In the genomic region with DNA sequence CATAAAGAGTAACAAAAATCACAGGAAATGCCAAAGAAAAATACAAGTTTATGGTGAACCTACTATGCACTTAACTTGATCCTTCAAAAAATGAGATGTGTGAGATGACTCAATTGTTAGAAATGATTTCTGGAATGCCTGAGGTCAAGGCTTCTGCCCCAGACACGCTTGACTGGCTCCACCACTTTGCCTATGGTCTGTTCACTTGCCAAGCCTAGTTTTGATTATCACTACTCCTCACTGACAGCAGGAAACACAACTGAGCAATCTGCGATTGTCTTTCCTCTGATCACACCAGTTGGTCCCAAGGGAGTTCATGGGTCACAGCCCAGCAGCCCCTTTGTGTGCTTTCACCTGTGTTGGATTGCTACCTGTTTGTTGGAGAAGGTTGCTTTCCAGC, we compare ENCODE assay signal across 9 cellular contexts. TPM values are rescaled to one million over a fixed set of nuclear protein-coding genes. Genes with fewer than 3 reads are reported as not detected.
DNase-seq lines count a peak whose midpoint lies in the region; ATAC-seq and TF ChIP-seq lines count a peak whose summit lies in the region.
"Had no signal": no experiment of that assay in that cellular context is flagged by ENCODE, and none has a peak within 500 bp of the region (broad histone marks: within the 10 kb centered on the region; RNA-seq: fewer than 3 reads in every experiment).

No MANE protein-coding gene starts in this region.

- no peaks in the 10 kb centered on the region for H3K4me1 Mint-ChIP-seq in naive thymus-derived CD4-positive, alpha-beta T cell

- no peaks in the 10 kb centered on the region for H3K79me2 ChIP-seq in GM23248 (ENCODE audit: insufficient read depth)

- TF ChIP-seq CTCF in GM10248 (IDR thresholded peaks at IDR 0.05; ENCODE audit: control extremely low read depth, extremely low read depth, low read depth, missing control alignments) (no peak), LNCaP clone FGC (IDR thresholded peaks at IDR 0.05; ENCODE audit: control insufficient read depth, extremely low read depth, insufficient read depth) (no peak), foreskin keratinocyte (conservative IDR thresholded peaks at IDR 0.05) (no peak), psoas muscle (IDR thresholded peaks at IDR 0.05) (no peak)

- WGBS in GM23248 (ENCODE audit: low coverage in 1 of 2, low lambda C conversion rate in 2 of 2, missing lambda C conversion rate in 2 of 2), 2 experiments, result 4 to 5% methylated on average over 2 of the region's 2 CpGs
- 45 to 58% (median 53%) methylated on average over 2 of the region's 2 CpGs for WGBS in psoas muscle, 3 donors

- H3K36me3 ChIP-seq in GM23248 (ENCODE audit: low read depth) (no peaks in the 10 kb centered on the region), psoas muscle (ENCODE audit: insufficient read depth in 1 of 2, low read depth in 1 of 2) (no peaks in the 10 kb centered on the region)
- no peaks in the 10 kb centered on the region for H3K36me3 ChIP-seq in naive thymus-derived CD4-positive, alpha-beta T cell (ENCODE audit: control insufficient read depth in 2 of 3, insufficient read depth in 3 of 3, low read length in 3 of 3)

- H3K4me3 Mint-ChIP-seq in naive thymus-derived CD4-positive, alpha-beta T cell, result no peak overlapping the region
- H3K4me3 Mint-ChIP-seq: stimulated activated naive CD8-positive, alpha-beta T cell treated with anti-CD3 and anti-CD28 coated beads, Interleukin-15, Interleukin-2, amounts not matched to agents 100 ng/mL and 50 ng/mL, for 24 hours had no signal

- H3K9me3 Mint-ChIP-seq in naive thymus-derived CD4-positive, alpha-beta T cell, result no peaks in the 10 kb centered on the region
- H3K9me3 Mint-ChIP-seq: stimulated activated naive CD8-positive, alpha-beta T cell treated with anti-CD3 and anti-CD28 coated beads, Interleukin-15, Interleukin-2, amounts not matched to agents 100 ng/mL and 50 ng/mL, for 24 hours had no signal

- intact Hi-C loops in psoas muscle (cut with DNase I), result no loop called here
- intact Hi-C loops in naive thymus-derived CD4-positive, alpha-beta T cell (cut with micrococcal nuclease), result no loop called here

- ATAC-seq in foreskin keratinocyte, result peak; percentile 80
- no peak for ATAC-seq in psoas muscle
- ATAC-seq in naive thymus-derived CD4-positive, alpha-beta T cell, result no peak

- no peaks in the 10 kb centered on the region for H3K36me3 Mint-ChIP-seq in naive thymus-derived CD4-positive, alpha-beta T cell

- H3K27me3 ChIP-seq in GM23248 (replicated peaks; ENCODE audit: insufficient read depth), result no peaks in the 10 kb centered on the region
- H3K27me3 ChIP-seq in foreskin keratinocyte, result no peaks in the 10 kb centered on the region
- H3K27me3 ChIP-seq in psoas muscle (ENCODE audit: insufficient read depth in 3 of 3, low read length in 2 of 3), result peaks cover 0 to 2% (median 0%) of the 10 kb centered on the region in 3 donors
- no peaks in the 10 kb centered on the region for H3K27me3 ChIP-seq in naive thymus-derived CD4-positive, alpha-beta T cell (ENCODE audit: control insufficient read depth in 2 of 2, insufficient read depth in 2 of 2, low read length in 2 of 2)

- peak overlapping the region; percentile 62 for H3K4me2 ChIP-seq in GM23248 (ENCODE audit: unreplicated experiment)

- no peak overlapping the region for H3K27ac Mint-ChIP-seq in naive thymus-derived CD4-positive, alpha-beta T cell

- H3F3A ChIP-seq in GM23248 (ENCODE audit: insufficient read depth), result peaks cover 23% of the 10 kb centered on the region

- H3K4me1 ChIP-seq in GM23248 (ENCODE audit: insufficient read depth) (peaks cover 21% of the 10 kb centered on the region), foreskin keratinocyte (peaks cover 10% of the 10 kb centered on the region), psoas muscle (no peaks in the 10 kb centered on the region)
- H3K4me1 ChIP-seq in naive thymus-derived CD4-positive, alpha-beta T cell (ENCODE audit: control insufficient read depth in 2 of 2, insufficient read depth in 2 of 2, low read length in 2 of 2), result no peaks in the 10 kb centered on the region

- in situ Hi-C loops in GM23248 (cut with MboI), result no loop called here

- H3K4me3 ChIP-seq in GM23248, result no peak overlapping the region
- H3K4me3 ChIP-seq in LNCaP clone FGC (ENCODE audit: low read depth, low read length), result no peak overlapping the region
- H3K4me3 ChIP-seq in psoas muscle, result no peak overlapping the region
- no peak overlapping the region for H3K4me3 ChIP-seq in naive thymus-derived CD4-positive, alpha-beta T cell (ENCODE audit: low read length)

- no peaks in the 10 kb centered on the region for H3K9me2 ChIP-seq in GM23248 (ENCODE audit: insufficient read depth)

- H2AFZ ChIP-seq in GM23248, result no peak overlapping the region

- H4K20me1 ChIP-seq in GM23248 (ENCODE audit: insufficient read depth), result no peaks in the 10 kb centered on the region

- H3K9me3 ChIP-seq in GM23248 (ENCODE audit: low read depth), result no peaks in the 10 kb centered on the region
- H3K9me3 ChIP-seq in psoas muscle, result no peaks in the 10 kb centered on the region
- H3K9me3 ChIP-seq in naive thymus-derived CD4-positive, alpha-beta T cell (ENCODE audit: control insufficient read depth in 2 of 3, low read length in 3 of 3), result no peaks in the 10 kb centered on the region

- peaks cover 0 to 3% (median 0%) of the 10 kb centered on the region in 5 donors for H3K27me3 Mint-ChIP-seq in naive thymus-derived CD4-positive, alpha-beta T cell

- H3K9ac ChIP-seq in GM23248, result no peak overlapping the region

- DNase-seq in GM10248 (ENCODE audit: extremely low spot score), result peak; percentile 43
- DNase-seq in GM23248, result peak; percentile 60
- DNase-seq in LNCaP clone FGC (ENCODE audit: low read depth), result peak; percentile 56
- DNase-seq in foreskin keratinocyte, result peak; percentile 66 to 79
- no peak for DNase-seq in NCI-H1105 (lab: John Stamatoyannopoulos, UW)
- no peak for DNase-seq in psoas muscle
- DNase-seq in erythroblast (lab: John Stamatoyannopoulos, UW), result no peak
- no peak for DNase-seq in naive thymus-derived CD4-positive, alpha-beta T cell

- H3K27ac ChIP-seq in GM23248 (peak overlapping the region; percentile 43), foreskin keratinocyte (no peak overlapping the region), psoas muscle (no peak overlapping the region)
- no peak overlapping the region for H3K27ac ChIP-seq in naive thymus-derived CD4-positive, alpha-beta T cell (ENCODE audit: low read depth, low read length)

- TF ChIP-seq POLR2A in erythroblast (IDR thresholded peaks at IDR 0.05; ENCODE audit: low read length), result no peak

- POLR2A ChIA-PET in GM10248 (lab: Yijun Ruan, JAX), result interaction anchor here (0.6 kb wide), 1 partner anchor 109 kb away, joined by 4 read pairs; no protein-coding TSS in a partner anchor
- POLR2A ChIA-PET in naive thymus-derived CD4-positive, alpha-beta T cell (lab: Charles Lee), result no interaction called here

- CTCF ChIA-PET in GM10248 (lab: Yijun Ruan, JAX), result no interaction called here
- CTCF ChIA-PET in naive thymus-derived CD4-positive, alpha-beta T cell (lab: Charles Lee), result no interaction called here

RNA-seq across cellular contexts. Expression of a gene that starts 20.6 kb away (rescaled TPM):
- 4.6 and 5.7 TPM in 2 replicates for total RNA-seq in GM23248 (2014; rRNA removed; shearing (Covaris generic))
- polyA plus RNA-seq in GM23248 (2016; fragmentation: Nextera tagmentation; extraction: Ambion mirVana), result 2.9 TPM in 2 replicates
- total RNA-seq in foreskin keratinocyte, result 6.1 and 6.5 TPM in 2 replicates
- 1.2 and 1.5 TPM in 2 replicates for polyA plus RNA-seq in foreskin keratinocyte
- total RNA-seq in psoas muscle, result 1 to 10 TPM; 4.2 to 7.8 (median 5.9) TPM
- 1 to 10 TPM; 2.5 to 4.1 (median 2.9) TPM for polyA plus RNA-seq in psoas muscle
- 10 to 100 TPM; 12.4 to 16.3 (median 13.8) TPM for total RNA-seq in naive thymus-derived CD4-positive, alpha-beta T cell
- polyA plus RNA-seq in naive thymus-derived CD4-positive, alpha-beta T cell, result 1 to 10 TPM; 2.5 to 3.3 TPM

RNA-seq across cellular contexts. Expression of a gene that starts 46.5 kb away (rescaled TPM):
- total RNA-seq in GM23248 (2014; rRNA removed; shearing (Covaris generic)), result 390 and 457 TPM in 2 replicates
- 366 and 377 TPM in 2 replicates for polyA plus RNA-seq in GM23248 (2016; fragmentation: Nextera tagmentation; extraction: Ambion mirVana)
- total RNA-seq in foreskin keratinocyte, result 286 and 312 TPM in 2 replicates
- 173 and 203 TPM in 2 replicates for polyA plus RNA-seq in foreskin keratinocyte
- 10 to 100 TPM; 59.4 to 85.9 (median 65.3) TPM for total RNA-seq in psoas muscle
- 10 to 100 TPM; 37.8 to 96.7 (median 73.8) TPM for polyA plus RNA-seq in psoas muscle
- total RNA-seq in naive thymus-derived CD4-positive, alpha-beta T cell, result 100 to 1,000 TPM in 1 of 5 experiments, 10 to 100 TPM in 4; 26.6 to 172 (median 51.5) TPM
- polyA plus RNA-seq in naive thymus-derived CD4-positive, alpha-beta T cell, result 10 to 100 TPM; 33.2 to 43.0 TPM

Comparison
In these comparisons a context has a peak if more than half of its experiments do, and no peak if none do; other contexts are left out.
1. DNase-seq: peak in GM10248 (single experiment), GM23248 (single experiment), LNCaP clone FGC (single experiment) and foreskin keratinocyte (2 of 2); none in NCI-H1105 (single experiment), psoas muscle (0 of 2), erythroblast (0 of 2) and naive thymus-derived CD4-positive, alpha-beta T cell (0 of 9).